Comparison of ENCODE assay signal across 17 cellular contexts in genomic region chr2:112799291-112799975, GRCh38. TPM values are rescaled to one million over a fixed set of nuclear protein-coding genes. Genes with fewer than 3 reads are reported as not detected.
DNase-seq lines count a peak whose midpoint lies in the region; ATAC-seq and TF ChIP-seq lines count a peak whose summit lies in the region.
"Had no signal": no experiment of that assay in that cellular context is flagged by ENCODE, and none has a peak within 500 bp of the region (broad histone marks: within the 10 kb centered on the region; RNA-seq: fewer than 3 reads in every experiment).

No MANE protein-coding gene starts in this region.

- CTCF ChIA-PET in activated CD8-positive, alpha-beta T cell treated with anti-CD3 and anti-CD28 coated beads, Interleukin-2, amount 10 ng/mL, durations not matched to agents 7 days and 5 days (lab: Charles Lee), result no interaction called here

- no peak overlapping the region for H3K18ac ChIP-seq in mesenchymal stem cell (ENCODE audit: low read depth in 1 of 2, low read length in 2 of 2)

- no peak overlapping the region for H2BK12ac ChIP-seq in mesenchymal stem cell (ENCODE audit: low read length in 2 of 2)

- peaks cover 3% of the 10 kb centered on the region for H3K9me3 ChIP-seq in mesenchymal stem cell (ENCODE audit: control insufficient read depth, low read length)
- H3K9me3 ChIP-seq in mucosa of descending colon, result no peaks in the 10 kb centered on the region
- H3K9me3 ChIP-seq: pancreas, testis had no signal

- POLR2A ChIA-PET in activated CD8-positive, alpha-beta T cell treated with anti-CD3 and anti-CD28 coated beads, Interleukin-2, amount 10 ng/mL, durations not matched to agents 7 days and 5 days (lab: Charles Lee), result no interaction called here

- H2BK15ac ChIP-seq in mesenchymal stem cell (ENCODE audit: low read depth, poor library complexity, severe bottlenecking), result no peak overlapping the region

- H3K23ac ChIP-seq in mesenchymal stem cell (ENCODE audit: low read length in 2 of 2), result no peak overlapping the region

- no peak overlapping the region for H3K4me2 ChIP-seq in mesenchymal stem cell (ENCODE audit: low read length, poor library complexity, severe bottlenecking)

- no peaks in the 10 kb centered on the region for H3K79me1 ChIP-seq in mesenchymal stem cell (replicated peaks; ENCODE audit: low read length, poor library complexity, severe bottlenecking)

- no peak overlapping the region for H2BK120ac ChIP-seq in mesenchymal stem cell (ENCODE audit: low read depth, low read length)

- intact Hi-C loops in mucosa of descending colon (cut with DNase I, micrococcal nuclease), result no loop called here

- no peak overlapping the region for H3K4ac ChIP-seq in mesenchymal stem cell (ENCODE audit: low read depth in 1 of 2, low read length in 2 of 2)

- no peak overlapping the region for H2AK5ac ChIP-seq in mesenchymal stem cell (ENCODE audit: low read length, severe bottlenecking)

- no peak overlapping the region for H2BK5ac ChIP-seq in mesenchymal stem cell (ENCODE audit: low read depth, low read length, poor library complexity, severe bottlenecking)

- no peak overlapping the region for H4K8ac ChIP-seq in mesenchymal stem cell (ENCODE audit: low read length)

- H3K36me3 Mint-ChIP-seq in activated CD8-positive, alpha-beta T cell treated with anti-CD3 and anti-CD28 coated beads, Interleukin-2, amount 10 ng/mL, durations not matched to agents 7 days and 5 days (ENCODE audit: low read depth), result peaks cover 13% of the 10 kb centered on the region
- H3K36me3 Mint-ChIP-seq: CD8-positive, alpha-beta T cell; mesothelial cell of epicardium had no signal

- H3K9me3 Mint-ChIP-seq in activated CD8-positive, alpha-beta T cell treated with anti-CD3 and anti-CD28 coated beads, Interleukin-2, amount 10 ng/mL, durations not matched to agents 7 days and 5 days (ENCODE audit: insufficient read depth), result no peaks in the 10 kb centered on the region
- H3K9me3 Mint-ChIP-seq: CD8-positive, alpha-beta T cell had no signal

- peak overlapping the region; percentile 36 for H3K27ac Mint-ChIP-seq in activated CD8-positive, alpha-beta T cell treated with anti-CD3 and anti-CD28 coated beads, Interleukin-2, amount 10 ng/mL, durations not matched to agents 7 days and 5 days
- H3K27ac Mint-ChIP-seq: CD8-positive, alpha-beta T cell; mesothelial cell of epicardium had no signal

- no peak overlapping the region for H4K91ac ChIP-seq in mesenchymal stem cell (ENCODE audit: low read length)

- in situ Hi-C loops in GM13976 (cut with MboI; ENCODE audit: low sequenced_read_pairs, unreplicated experiment), result no loop called here

- no peak overlapping the region for H3K14ac ChIP-seq in mesenchymal stem cell (ENCODE audit: low read length in 2 of 2)

- no peak overlapping the region for H3K4me3 Mint-ChIP-seq in activated CD8-positive, alpha-beta T cell treated with anti-CD3 and anti-CD28 coated beads, Interleukin-2, amount 10 ng/mL, durations not matched to agents 7 days and 5 days
- H3K4me3 Mint-ChIP-seq: CD8-positive, alpha-beta T cell; mesothelial cell of epicardium had no signal

- H2AFZ ChIP-seq in mesenchymal stem cell (ENCODE audit: low read depth, low read length), result no peak overlapping the region

- DNase-seq in GM13976 (ENCODE audit: low spot score), result peak; percentile 30
- DNase-seq in MV-4-11 (lab: John Stamatoyannopoulos, UW), result peak; percentile 80
- DNase-seq in activated CD8-positive, alpha-beta T cell treated with anti-CD3 and anti-CD28 coated beads, Interleukin-2, amount 10 ng/mL, durations not matched to agents 7 days and 5 days, result no peak
- DNase-seq in mesenchymal stem cell, result peak; percentile 52
- no peak for DNase-seq in mucosa of descending colon
- DNase-seq in glomerular visceral epithelial cell (ENCODE audit: extremely low spot score), result no peak
- no peak for DNase-seq in NCI-H510A (lab: John Stamatoyannopoulos, UW)
- no peak for DNase-seq in NCI-H2227 treated with DMSO at 0.1 percent for 48 hours (lab: John Stamatoyannopoulos, UW)
- DNase-seq: CD8-positive, alpha-beta T cell; cortex of kidney; pancreas; T1000; testis had no signal

- H3K27me3 ChIP-seq in mesenchymal stem cell (ENCODE audit: control insufficient read depth in 1 of 2, insufficient read depth in 1 of 2, low read length in 2 of 2), result no peaks in the 10 kb centered on the region
- H3K27me3 ChIP-seq: pancreas, testis had no signal

- no peak for TF ChIP-seq CTCF in GM13976 (IDR thresholded peaks at IDR 0.05; ENCODE audit: borderline replicate concordance, control extremely low read depth, extremely low read depth, insufficient read depth, missing control alignments)
- TF ChIP-seq CTCF in mucosa of descending colon (IDR thresholded peaks at IDR 0.05), result no peak

- H3K36me3 ChIP-seq in mesenchymal stem cell (ENCODE audit: control insufficient read depth in 1 of 2, insufficient read depth in 2 of 2, low read depth in 1 of 2, low read length in 2 of 2), result no peaks in the 10 kb centered on the region
- H3K36me3 ChIP-seq in mucosa of descending colon (ENCODE audit: low read depth), result no peaks in the 10 kb centered on the region
- H3K36me3 ChIP-seq: pancreas had no signal

- no peak overlapping the region for H3K4me3 ChIP-seq in mesenchymal stem cell (ENCODE audit: insufficient read depth in 1 of 2, low read depth in 1 of 2, low read length in 2 of 2)
- H3K4me3 ChIP-seq in mucosa of descending colon, result no peak overlapping the region
- H3K4me3 ChIP-seq: pancreas, testis had no signal

- H3K4me1 Mint-ChIP-seq in activated CD8-positive, alpha-beta T cell treated with anti-CD3 and anti-CD28 coated beads, Interleukin-2, amount 10 ng/mL, durations not matched to agents 7 days and 5 days (ENCODE audit: low read depth), result peaks cover 45% of the 10 kb centered on the region

- WGBS in mesenchymal stem cell, result 94% methylated on average over 4 of the region's 4 CpGs

- H3K27me3 Mint-ChIP-seq in activated CD8-positive, alpha-beta T cell treated with anti-CD3 and anti-CD28 coated beads, Interleukin-2, amount 10 ng/mL, durations not matched to agents 7 days and 5 days (ENCODE audit: low read depth), result no peaks in the 10 kb centered on the region

- H3K4me1 ChIP-seq in mesenchymal stem cell (ENCODE audit: control insufficient read depth, insufficient read depth, low read depth, low read length) (no peaks in the 10 kb centered on the region), mucosa of descending colon (ENCODE audit: low read depth) (no peaks in the 10 kb centered on the region)
- H3K4me1 ChIP-seq: testis had no signal

- no peak overlapping the region for H3K9ac ChIP-seq in mesenchymal stem cell (ENCODE audit: low read length)

- ATAC-seq in activated CD8-positive, alpha-beta T cell treated with anti-CD3 and anti-CD28 coated beads, Interleukin-2, amount 10 ng/mL, durations not matched to agents 7 days and 5 days, result peak; percentile 29
- no peak for ATAC-seq in mucosa of descending colon
- ATAC-seq: CD8-positive, alpha-beta T cell; HCT116; pancreas had no signal

- no peak overlapping the region for H3K27ac ChIP-seq in mesenchymal stem cell (ENCODE audit: low read length, poor library complexity, severe bottlenecking)
- H3K27ac ChIP-seq: pancreas, testis had no signal

RNA-seq across cellular contexts. Expression of gene IL1A, which starts 15.1 kb away (rescaled TPM):
- total RNA-seq in activated CD8-positive, alpha-beta T cell treated with anti-CD3 and anti-CD28 coated beads, Interleukin-2, amount 10 ng/mL, durations not matched to agents 7 days and 5 days, result not detected
- 0.72 TPM for polyA plus RNA-seq in mesenchymal stem cell (2013, experiment 1 of 2)
- polyA plus RNA-seq in mesenchymal stem cell (2013, experiment 2 of 2), result 0.84 TPM
- not detected for total RNA-seq in mucosa of descending colon
- total RNA-seq: CD8-positive, alpha-beta T cell; G401 had no signal

RNA-seq across cellular contexts. Expression of gene CKAP2L, which starts 35.0 kb away (rescaled TPM):
- 10 to 100 TPM; 59.3 to 63.4 TPM for total RNA-seq in activated CD8-positive, alpha-beta T cell treated with anti-CD3 and anti-CD28 coated beads, Interleukin-2, amount 10 ng/mL, durations not matched to agents 7 days and 5 days
- 2.7 TPM for polyA plus RNA-seq in mesenchymal stem cell (2013, experiment 1 of 2)
- 3.1 TPM for polyA plus RNA-seq in mesenchymal stem cell (2013, experiment 2 of 2)
- 1 to 10 TPM; 1.2 to 9.5 (median 2.8) TPM for total RNA-seq in mucosa of descending colon

RNA-seq across cellular contexts. Expression of gene IL1B, which starts 37.1 kb away (rescaled TPM):
- not detected for total RNA-seq in activated CD8-positive, alpha-beta T cell treated with anti-CD3 and anti-CD28 coated beads, Interleukin-2, amount 10 ng/mL, durations not matched to agents 7 days and 5 days
- 5.3 TPM for polyA plus RNA-seq in mesenchymal stem cell (2013, experiment 1 of 2)
- 5.7 TPM for polyA plus RNA-seq in mesenchymal stem cell (2013, experiment 2 of 2)
- total RNA-seq in mucosa of descending colon, result 1 to 10 TPM; 2.1 to 6.4 (median 4.2) TPM
- total RNA-seq: fibroblast of lung, G401 had no signal

Comparison
In these comparisons a context has a peak if more than half of its experiments do, and no peak if none do; other contexts are left out.
1. DNase-seq: peak in GM13976 (single experiment), MV-4-11 (single experiment) and mesenchymal stem cell (single experiment); none in activated CD8-positive, alpha-beta T cell treated with anti-CD3 and anti-CD28 coated beads, Interleukin-2, amount 10 ng/mL, durations not matched to agents 7 days and 5 days (single experiment), mucosa of descending colon (0 of 3), glomerular visceral epithelial cell (single experiment), NCI-H510A (single experiment) and NCI-H2227 treated with DMSO at 0.1 percent for 48 hours (single experiment).
2. RNA of gene CKAP2L, which starts 35.0 kb away (total RNA-seq): 59.3 to 63.4 TPM in activated CD8-positive, alpha-beta T cell treated with anti-CD3 and anti-CD28 coated beads, Interleukin-2, amount 10 ng/mL, durations not matched to agents 7 days and 5 days; 1.2 to 9.5 TPM in mucosa of descending colon; every median in the first group is over 4 times any median in the second.